ENCODE assay signal across 1 cellular context in genomic region chr6:14412026-14412425, GRCh38.
TF ChIP-seq lines count a peak whose summit lies in the region.

No MANE protein-coding gene starts in this region.

TF ChIP-seq in SK-N-SH treated with all-trans-retinoic acid at 6 μM for 48 hours, 23 proteins besides CTCF, POLR2A, EP300 and RAD21 (continued from another document):
- TF ChIP-seq ZNF70 (CRISPR knock-in tag; IDR thresholded peaks at IDR 0.05), result no peak
